ENCODE assay signal across 8 cellular contexts in genomic region chr10:70233939-70234300, GRCh38. TPM values are rescaled to one million over a fixed set of nuclear protein-coding genes. Genes with fewer than 3 reads are reported as not detected.
DNase-seq lines count a peak whose midpoint lies in the region; ATAC-seq and TF ChIP-seq lines count a peak whose summit lies in the region.

No MANE protein-coding gene starts in this region.

- H3K27me3 ChIP-seq in suprapubic skin, result no peaks in the 10 kb centered on the region

- H3K4me1 ChIP-seq in suprapubic skin, result peaks cover 29% of the 10 kb centered on the region

- no peaks in the 10 kb centered on the region for H3K9me3 Mint-ChIP-seq in activated CD4-positive, alpha-beta T cell treated with anti-CD3 and anti-CD28 coated beads, Interleukin-2, amount 10 ng/mL, durations not matched to agents 24 days and 14 days
- peaks cover 5% of the 10 kb centered on the region for H3K9me3 Mint-ChIP-seq in activated T-helper 2 cell treated with anti-CD3 and anti-CD28 coated beads, Interferon-gamma antibody, Interleukin-2, Interleukin-4, amounts not matched to agents 10 μg/mL and 5 μg/mL and 100 μg/mL, durations not matched to agents 14 hours and 24 hours and 36 hours
- H3K9me3 Mint-ChIP-seq in immature natural killer cell, result no peaks in the 10 kb centered on the region

- H3K36me3 ChIP-seq in suprapubic skin, result peaks cover 3% of the 10 kb centered on the region

- intact Hi-C loops in activated CD4-positive, alpha-beta T cell treated with anti-CD3 and anti-CD28 coated beads, Interleukin-2, amount 10 ng/mL, durations not matched to agents 24 days and 14 days (cut with micrococcal nuclease), result loop anchor here (1.0 to 2.0 kb wide), 5 partner anchors 13 to 170 kb away; partner anchors contain the start of genes EIF4EBP2, LRRC20 and SAR1A
- intact Hi-C loops in activated T-helper 2 cell treated with anti-CD3 and anti-CD28 coated beads, Interferon-gamma antibody, Interleukin-2, Interleukin-4, amounts not matched to agents 10 μg/mL and 5 μg/mL and 100 μg/mL, durations not matched to agents 14 hours and 24 hours and 36 hours (cut with micrococcal nuclease), result loop anchor here (1.0 to 5.0 kb wide), 6 partner anchors 39 to 1902 kb away; partner anchors contain the start of genes EIF4EBP2, HNRNPH3, PBLD and SAR1A

- H3K27ac ChIP-seq in suprapubic skin, result peak overlapping the region; percentile 85

- H3K27ac Mint-ChIP-seq in activated CD4-positive, alpha-beta T cell treated with anti-CD3 and anti-CD28 coated beads, Interleukin-2, amount 10 ng/mL, durations not matched to agents 24 days and 14 days, result peak overlapping the region; percentile 96
- H3K27ac Mint-ChIP-seq in activated T-helper 2 cell treated with anti-CD3 and anti-CD28 coated beads, Interferon-gamma antibody, Interleukin-2, Interleukin-4, amounts not matched to agents 10 μg/mL and 5 μg/mL and 100 μg/mL, durations not matched to agents 14 hours and 24 hours and 36 hours, result peak overlapping the region; percentile 85
- peak overlapping the region; percentile 52 to 91 (median 79) for H3K27ac Mint-ChIP-seq in immature natural killer cell

- WGBS in suprapubic skin, result 9% methylated on average over 8 of the region's 8 CpGs

- peaks cover 24% of the 10 kb centered on the region for H3K36me3 Mint-ChIP-seq in activated CD4-positive, alpha-beta T cell treated with anti-CD3 and anti-CD28 coated beads, Interleukin-2, amount 10 ng/mL, durations not matched to agents 24 days and 14 days (ENCODE audit: low read depth)
- H3K36me3 Mint-ChIP-seq in activated T-helper 2 cell treated with anti-CD3 and anti-CD28 coated beads, Interferon-gamma antibody, Interleukin-2, Interleukin-4, amounts not matched to agents 10 μg/mL and 5 μg/mL and 100 μg/mL, durations not matched to agents 14 hours and 24 hours and 36 hours (ENCODE audit: low read depth), result peaks cover 24% of the 10 kb centered on the region
- H3K36me3 Mint-ChIP-seq in immature natural killer cell, result peaks cover 4 to 6% (median 6%) of the 10 kb centered on the region in 3 donors

- TF ChIP-seq EP300 in suprapubic skin (IDR thresholded peaks at IDR 0.05), result no peak

- no peaks in the 10 kb centered on the region for H3K27me3 Mint-ChIP-seq in activated CD4-positive, alpha-beta T cell treated with anti-CD3 and anti-CD28 coated beads, Interleukin-2, amount 10 ng/mL, durations not matched to agents 24 days and 14 days
- no peaks in the 10 kb centered on the region for H3K27me3 Mint-ChIP-seq in activated T-helper 2 cell treated with anti-CD3 and anti-CD28 coated beads, Interferon-gamma antibody, Interleukin-2, Interleukin-4, amounts not matched to agents 10 μg/mL and 5 μg/mL and 100 μg/mL, durations not matched to agents 14 hours and 24 hours and 36 hours (ENCODE audit: low read depth)
- peaks cover 2 to 4% (median 4%) of the 10 kb centered on the region in 3 donors for H3K27me3 Mint-ChIP-seq in immature natural killer cell (ENCODE audit: low read depth in 3 of 3)

- H3K4me1 Mint-ChIP-seq in activated CD4-positive, alpha-beta T cell treated with anti-CD3 and anti-CD28 coated beads, Interleukin-2, amount 10 ng/mL, durations not matched to agents 24 days and 14 days, result peaks cover 23% of the 10 kb centered on the region
- peaks cover 24% of the 10 kb centered on the region for H3K4me1 Mint-ChIP-seq in activated T-helper 2 cell treated with anti-CD3 and anti-CD28 coated beads, Interferon-gamma antibody, Interleukin-2, Interleukin-4, amounts not matched to agents 10 μg/mL and 5 μg/mL and 100 μg/mL, durations not matched to agents 14 hours and 24 hours and 36 hours (ENCODE audit: low read depth)
- peaks cover 15 to 23% of the 10 kb centered on the region in 2 donors for H3K4me1 Mint-ChIP-seq in immature natural killer cell

- peak overlapping the region; percentile 84 for H3K4me3 Mint-ChIP-seq in activated CD4-positive, alpha-beta T cell treated with anti-CD3 and anti-CD28 coated beads, Interleukin-2, amount 10 ng/mL, durations not matched to agents 24 days and 14 days
- peak overlapping the region; percentile 88 for H3K4me3 Mint-ChIP-seq in activated T-helper 2 cell treated with anti-CD3 and anti-CD28 coated beads, Interferon-gamma antibody, Interleukin-2, Interleukin-4, amounts not matched to agents 10 μg/mL and 5 μg/mL and 100 μg/mL, durations not matched to agents 14 hours and 24 hours and 36 hours (ENCODE audit: low read depth)
- peak overlapping the region; percentile 84 to 89 (median 87) for H3K4me3 Mint-ChIP-seq in immature natural killer cell

- H3K4me3 ChIP-seq in suprapubic skin, result peak overlapping the region; percentile 96

- no peak for TF ChIP-seq CTCF in suprapubic skin (IDR thresholded peaks at IDR 0.05)

- ATAC-seq in HG03095 (IDR thresholded peaks at IDR 0.05; ENCODE audit: unreplicated experiment) (no peak), GM21717 (IDR thresholded peaks at IDR 0.05; ENCODE audit: unreplicated experiment) (no peak), HG02840 (IDR thresholded peaks at IDR 0.05; ENCODE audit: low FRiP score, unreplicated experiment) (no peak)

- no peak for TF ChIP-seq POLR2A in suprapubic skin (IDR thresholded peaks at IDR 0.05)

- DNase-seq in activated CD4-positive, alpha-beta T cell treated with anti-CD3 and anti-CD28 coated beads, Interleukin-2, amount 10 ng/mL, durations not matched to agents 24 days and 14 days, result no peak
- DNase-seq in activated CD4-positive, alpha-beta T cell treated with anti-CD3 and anti-CD28 coated beads, Interleukin-2, amount 50 U/mL, for 4 hours, result no peak
- DNase-seq in activated T-helper 2 cell treated with anti-CD3 and anti-CD28 coated beads, Interferon-gamma antibody, Interleukin-2, Interleukin-4, amounts not matched to agents 10 μg/mL and 5 μg/mL and 100 μg/mL, durations not matched to agents 14 hours and 24 hours and 36 hours (ENCODE audit: low spot score), result no peak
- DNase-seq in immature natural killer cell (no peak), suprapubic skin (ENCODE audit: low spot score in 2 of 2) (no peak)

- H3K9me3 ChIP-seq in suprapubic skin, result no peaks in the 10 kb centered on the region

RNA-seq across cellular contexts. Expression of gene PPA1, which starts 0.7 kb away (rescaled TPM):
- 413 and 424 TPM in 2 replicates for total RNA-seq in activated CD4-positive, alpha-beta T cell treated with anti-CD3 and anti-CD28 coated beads, Interleukin-2, amount 10 ng/mL, durations not matched to agents 24 days and 14 days
- 405 and 419 TPM in 2 replicates for total RNA-seq in activated T-helper 2 cell treated with anti-CD3 and anti-CD28 coated beads, Interferon-gamma antibody, Interleukin-2, Interleukin-4, amounts not matched to agents 10 μg/mL and 5 μg/mL and 100 μg/mL, durations not matched to agents 14 hours and 24 hours and 36 hours
- polyA plus RNA-seq in immature natural killer cell, result 100 to 1,000 TPM in 1 of 3 donors, 10 to 100 TPM in 2; 48.2 to 126 (median 77.8) TPM
- total RNA-seq in suprapubic skin, result 100 to 1,000 TPM in 3 of 4 donors, 10 to 100 TPM in 1; 61.5 to 137 (median 118) TPM

RNA-seq across cellular contexts. Expression of gene NPFFR1, which starts 49.9 kb away (rescaled TPM):
- not detected in 2 replicates for total RNA-seq in activated CD4-positive, alpha-beta T cell treated with anti-CD3 and anti-CD28 coated beads, Interleukin-2, amount 10 ng/mL, durations not matched to agents 24 days and 14 days
- total RNA-seq in activated T-helper 2 cell treated with anti-CD3 and anti-CD28 coated beads, Interferon-gamma antibody, Interleukin-2, Interleukin-4, amounts not matched to agents 10 μg/mL and 5 μg/mL and 100 μg/mL, durations not matched to agents 14 hours and 24 hours and 36 hours, result not detected in 2 replicates
- polyA plus RNA-seq in immature natural killer cell, result not detected
- total RNA-seq in suprapubic skin, result under 1 TPM; 0.08 to 0.53 (median 0.23) TPM
